7 cellular contexts compared by ENCODE assay signal in genomic region chr7:101285880-101286279, GRCh38. TPM values are rescaled to one million over a fixed set of nuclear protein-coding genes. Genes with fewer than 3 reads are reported as not detected.
A peak's percentile ranks its signal among the peaks of the same experiment; 100 is the strongest.
DNase-seq lines count a peak whose midpoint lies in the region; ATAC-seq, FAIRE-seq and TF ChIP-seq lines count a peak whose summit lies in the region.
"Not testable (repeated sequence)": the region's sequence is repeated elsewhere in the genome, so short reads cannot be mapped to it uniquely, and the experiment has no call there.

No MANE protein-coding gene starts in this region.

- intact Hi-C loops in Right ventricle myocardium superior (cut with DNase I): loop anchor here (10.0 kb wide), 1 partner anchor 71 kb away; the partner anchor contains the start of genes PLOD3 and ZNHIT1
- intact Hi-C loops in pancreas (cut with DNase I): not testable (repeated sequence)

- not testable (repeated sequence) for H3K27me3 ChIP-seq in pancreas

- H3K4me1 ChIP-seq in pancreas: not testable (repeated sequence)

- H3K9me3 ChIP-seq in pancreas: not testable (repeated sequence)

- TF ChIP-seq CTCF in VCaP (conservative IDR thresholded peaks at IDR 0.05); pancreas (IDR thresholded peaks at IDR 0.05): not testable (repeated sequence)

- ATAC-seq in Right ventricle myocardium superior (ENCODE audit: poor library complexity) (peak; percentile 86), left lobe of liver (peak; percentile 60), pancreas (peak; percentile 48 to 76 (median 62))

- FAIRE-seq in pancreas (lab: Jason Lieb, UNC): not testable (repeated sequence)

- DNase-seq in DMS79 (lab: John Stamatoyannopoulos, UW) (peak; percentile 7), NCI-H2029 treated with DMSO at 0.1 percent for 48 hours (lab: John Stamatoyannopoulos, UW) (peak; percentile 12), NCI-H2196 treated with DMSO at 0.1 percent for 48 hours (lab: John Stamatoyannopoulos, UW; ENCODE audit: unreplicated experiment) (peak; percentile 15), Right ventricle myocardium superior (peak; percentile 63), left lobe of liver (ENCODE audit: low spot score) (peak; percentile 92), pancreas (peak in 4 of 6 donors; percentile 33 to 64 (median 62))

- peak overlapping the region; percentile 42 for H3K27ac ChIP-seq in VCaP
- H3K27ac ChIP-seq in pancreas: not testable (repeated sequence)

- WGBS in pancreas, 2 donors: 29 to 42% methylated on average over 3 of the region's 3 CpGs

- not testable (repeated sequence) for H3K36me3 ChIP-seq in pancreas

- not testable (repeated sequence) for H3K4me3 ChIP-seq in pancreas

RNA-seq across cellular contexts. Expression of gene IFT22, which starts 35.7 kb away (rescaled TPM):
- total RNA-seq in Right ventricle myocardium superior: 28.5 TPM
- 7.0 TPM for total RNA-seq in left lobe of liver
- total RNA-seq in pancreas: 10 to 100 TPM; 10.4 to 16.0 (median 13.3) TPM
- polyA plus RNA-seq in pancreas: 10 to 100 TPM; 11.6 to 22.9 TPM

RNA-seq across cellular contexts. Expression of gene FIS1, which starts 41.0 kb away (rescaled TPM):
- 336 TPM for total RNA-seq in Right ventricle myocardium superior
- 131 TPM for total RNA-seq in left lobe of liver
- total RNA-seq in pancreas: 100 to 1,000 TPM in 2 of 6 donors, 10 to 100 TPM in 4; 75.4 to 106 (median 86.2) TPM
- polyA plus RNA-seq in pancreas: 100 to 1,000 TPM in 1 of 2 donors, 10 to 100 TPM in 1; 96.4 to 144 TPM

RNA-seq across cellular contexts. Expression of gene CLDN15, which starts 48.3 kb away (rescaled TPM):
- total RNA-seq in Right ventricle myocardium superior (2.2 TPM), left lobe of liver (8.6 TPM), pancreas (1 to 10 TPM; 2.2 to 8.5 (median 2.7) TPM)
- polyA plus RNA-seq in pancreas: 10 to 100 TPM; 12.8 to 15.2 TPM

Comparison
In these comparisons a context has a peak if more than half of its experiments do, and no peak if none do; other contexts are left out.
1. DNase-seq: peak in every context shown above with its lines; median percentile 92 in left lobe of liver; 63 in Right ventricle myocardium superior; 62 in pancreas; 15 in NCI-H2196 treated with DMSO at 0.1 percent for 48 hours; 12 in NCI-H2029 treated with DMSO at 0.1 percent for 48 hours; 7 in DMS79.